In the genomic region with DNA sequence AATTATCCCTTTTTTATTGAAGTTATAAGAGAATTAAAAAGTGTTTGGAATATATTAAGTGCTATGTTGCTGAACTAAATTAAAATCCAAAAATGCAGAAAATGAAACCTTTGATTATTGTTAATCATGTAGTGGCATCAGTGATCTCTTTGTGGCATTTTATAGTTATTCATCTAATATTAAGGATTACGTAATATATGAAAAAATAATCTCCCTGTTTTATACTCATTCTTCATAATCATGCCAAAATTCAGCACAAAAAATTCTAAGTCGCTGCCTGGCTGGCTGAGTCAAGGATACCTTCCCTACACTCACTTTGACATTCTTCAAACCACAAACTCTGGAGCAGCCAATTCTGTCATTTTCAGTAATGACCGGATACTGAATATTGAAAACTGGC, we compare ENCODE assay signal across 1 cellular context.
TF ChIP-seq lines count a peak whose summit lies in the region.

No MANE protein-coding gene starts in this region.

TF ChIP-seq in IMR-90, 13 proteins besides CTCF, POLR2A, EP300 and RAD21:
- TF ChIP-seq, protein P1, sequence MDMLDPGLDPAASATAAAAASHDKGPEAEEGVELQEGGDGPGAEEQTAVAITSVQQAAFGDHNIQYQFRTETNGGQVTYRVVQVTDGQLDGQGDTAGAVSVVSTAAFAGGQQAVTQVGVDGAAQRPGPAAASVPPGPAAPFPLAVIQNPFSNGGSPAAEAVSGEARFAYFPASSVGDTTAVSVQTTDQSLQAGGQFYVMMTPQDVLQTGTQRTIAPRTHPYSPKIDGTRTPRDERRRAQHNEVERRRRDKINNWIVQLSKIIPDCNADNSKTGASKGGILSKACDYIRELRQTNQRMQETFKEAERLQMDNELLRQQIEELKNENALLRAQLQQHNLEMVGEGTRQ (IDR thresholded peaks at IDR 0.05; ENCODE audit: low read depth, low read length) = no peak
- no peak for TF ChIP-seq MXI1 (IDR thresholded peaks at IDR 0.05; ENCODE audit: borderline replicate concordance, low read depth, low read length)
- TF ChIP-seq, protein P2, sequence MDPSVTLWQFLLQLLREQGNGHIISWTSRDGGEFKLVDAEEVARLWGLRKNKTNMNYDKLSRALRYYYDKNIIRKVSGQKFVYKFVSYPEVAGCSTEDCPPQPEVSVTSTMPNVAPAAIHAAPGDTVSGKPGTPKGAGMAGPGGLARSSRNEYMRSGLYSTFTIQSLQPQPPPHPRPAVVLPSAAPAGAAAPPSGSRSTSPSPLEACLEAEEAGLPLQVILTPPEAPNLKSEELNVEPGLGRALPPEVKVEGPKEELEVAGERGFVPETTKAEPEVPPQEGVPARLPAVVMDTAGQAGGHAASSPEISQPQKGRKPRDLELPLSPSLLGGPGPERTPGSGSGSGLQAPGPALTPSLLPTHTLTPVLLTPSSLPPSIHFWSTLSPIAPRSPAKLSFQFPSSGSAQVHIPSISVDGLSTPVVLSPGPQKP (IDR thresholded peaks at IDR 0.05; ENCODE audit: borderline replicate concordance, low read depth, low read length) = no peak
- no peak for TF ChIP-seq RCOR1 (IDR thresholded peaks at IDR 0.05; ENCODE audit: insufficient replicate concordance, low read length)
- TF ChIP-seq MAFK (IDR thresholded peaks at IDR 0.05; ENCODE audit: low read depth, low read length) = no peak
- no peak for TF ChIP-seq CHD1 (IDR thresholded peaks at IDR 0.05; ENCODE audit: low read depth, low read length)
- peak; percentile 67 for TF ChIP-seq CEBPB (IDR thresholded peaks at IDR 0.05; ENCODE audit: low read depth, low read length)
